ENCODE assay signal across 12 cellular contexts in genomic region chr10:13414855-13415254, GRCh38.
A peak's percentile ranks its signal among the peaks of the same experiment; 100 is the strongest.
DNase-seq lines count a peak whose midpoint lies in the region; ATAC-seq and TF ChIP-seq lines count a peak whose summit lies in the region.
"Had no signal": no experiment of that assay in that cellular context is flagged by ENCODE, and none has a peak within 500 bp of the region (broad histone marks: within the 10 kb centered on the region; RNA-seq: fewer than 3 reads in every experiment).

No MANE protein-coding gene starts in this region.

- no peaks in the 10 kb centered on the region for H3K9me3 Mint-ChIP-seq in activated T-helper 1 cell treated with anti-CD3 and anti-CD28 coated beads, Interleukin-12 subunit alpha, Interleukin-12 subunit beta, Interleukin-2, Interleukin-4 antibody, amounts not matched to agents 30 ng/mL and 10 ng/mL and 1 ng/mL, durations not matched to agents 14 hours and 24 hours and 36 hours

- H3K4me1 Mint-ChIP-seq in activated T-helper 1 cell treated with anti-CD3 and anti-CD28 coated beads, Interleukin-12 subunit alpha, Interleukin-12 subunit beta, Interleukin-2, Interleukin-4 antibody, amounts not matched to agents 30 ng/mL and 10 ng/mL and 1 ng/mL, durations not matched to agents 14 hours and 24 hours and 36 hours (ENCODE audit: low read depth) = no peaks in the 10 kb centered on the region
- H3K4me1 Mint-ChIP-seq: activated CD4-positive, alpha-beta T cell treated with anti-CD3 and anti-CD28 coated beads, Interleukin-2, amount 10 ng/mL, durations not matched to agents 24 days and 14 days had no signal

- intact Hi-C loops in activated T-helper 1 cell treated with anti-CD3 and anti-CD28 coated beads, Interleukin-12 subunit alpha, Interleukin-12 subunit beta, Interleukin-2, Interleukin-4 antibody, amounts not matched to agents 30 ng/mL and 10 ng/mL and 1 ng/mL, durations not matched to agents 14 hours and 24 hours and 36 hours (cut with micrococcal nuclease) = no loop called here

- DNase-seq in GM12864 (ENCODE audit: low read depth) (no peak), RPMI8226 (peak; percentile 18), foreskin keratinocyte (peak in 1 of 2 donors; percentile 12), occipital lobe (lab: John Stamatoyannopoulos, UW) (no peak)
- DNase-seq in activated T-helper 1 cell treated with anti-CD3 and anti-CD28 coated beads, Interleukin-12 subunit alpha, Interleukin-12 subunit beta, Interleukin-2, Interleukin-4 antibody, amounts not matched to agents 30 ng/mL and 10 ng/mL and 1 ng/mL, durations not matched to agents 14 hours and 24 hours and 36 hours (ENCODE audit: low spot score) = no peak
- DNase-seq: activated CD4-positive, alpha-beta T cell treated with anti-CD3 and anti-CD28 coated beads, Interleukin-2, amount 10 ng/mL, durations not matched to agents 24 days and 14 days; NCI-H526 treated with DMSO at 0.1 percent for 48 hours; stimulated activated CD4-positive, alpha-beta T cell treated with anti-CD3 and anti-CD28 coated beads, Interleukin-12 subunit alpha, Interleukin-12 subunit beta, amount 100 ng/mL, for 4 hours; testis had no signal

- ATAC-seq in foreskin keratinocyte = peak; percentile 29
- no peak for ATAC-seq in HG03571 (IDR thresholded peaks at IDR 0.05; ENCODE audit: unreplicated experiment)
- ATAC-seq in GM21367 (IDR thresholded peaks at IDR 0.05; ENCODE audit: unreplicated experiment) = no peak

- no peak overlapping the region for H3K4me3 Mint-ChIP-seq in activated T-helper 1 cell treated with anti-CD3 and anti-CD28 coated beads, Interleukin-12 subunit alpha, Interleukin-12 subunit beta, Interleukin-2, Interleukin-4 antibody, amounts not matched to agents 30 ng/mL and 10 ng/mL and 1 ng/mL, durations not matched to agents 14 hours and 24 hours and 36 hours
- H3K4me3 Mint-ChIP-seq: activated CD4-positive, alpha-beta T cell treated with anti-CD3 and anti-CD28 coated beads, Interleukin-2, amount 10 ng/mL, durations not matched to agents 24 days and 14 days had no signal

- TF ChIP-seq CTCF in 22Rv1 (IDR thresholded peaks at IDR 0.05) = peak; percentile 24; the same call in 1 of the 2 replicates
- peak; percentile 4 for TF ChIP-seq CTCF in GM12864 (IDR thresholded peaks at IDR 0.05; ENCODE audit: low read depth, low read length, missing control alignments)
- peak; percentile 39 for TF ChIP-seq CTCF in foreskin keratinocyte (conservative IDR thresholded peaks at IDR 0.05)

- H3K27ac Mint-ChIP-seq in activated T-helper 1 cell treated with anti-CD3 and anti-CD28 coated beads, Interleukin-12 subunit alpha, Interleukin-12 subunit beta, Interleukin-2, Interleukin-4 antibody, amounts not matched to agents 30 ng/mL and 10 ng/mL and 1 ng/mL, durations not matched to agents 14 hours and 24 hours and 36 hours = no peak overlapping the region
- H3K27ac Mint-ChIP-seq: activated CD4-positive, alpha-beta T cell treated with anti-CD3 and anti-CD28 coated beads, Interleukin-2, amount 10 ng/mL, durations not matched to agents 24 days and 14 days had no signal

- no peaks in the 10 kb centered on the region for H3K27me3 ChIP-seq in foreskin keratinocyte
- H3K27me3 ChIP-seq: testis had no signal

- H3K4me1 ChIP-seq in foreskin keratinocyte = no peaks in the 10 kb centered on the region
- H3K4me1 ChIP-seq: testis had no signal

- peaks cover 2% of the 10 kb centered on the region for H3K27me3 Mint-ChIP-seq in activated T-helper 1 cell treated with anti-CD3 and anti-CD28 coated beads, Interleukin-12 subunit alpha, Interleukin-12 subunit beta, Interleukin-2, Interleukin-4 antibody, amounts not matched to agents 30 ng/mL and 10 ng/mL and 1 ng/mL, durations not matched to agents 14 hours and 24 hours and 36 hours (ENCODE audit: insufficient read depth)

- H3K4me3 ChIP-seq in GM12864 (ENCODE audit: low read depth, low read length) = no peak overlapping the region
- H3K4me3 ChIP-seq: testis had no signal

- H3K36me3 Mint-ChIP-seq in activated T-helper 1 cell treated with anti-CD3 and anti-CD28 coated beads, Interleukin-12 subunit alpha, Interleukin-12 subunit beta, Interleukin-2, Interleukin-4 antibody, amounts not matched to agents 30 ng/mL and 10 ng/mL and 1 ng/mL, durations not matched to agents 14 hours and 24 hours and 36 hours (ENCODE audit: low read depth) = no peaks in the 10 kb centered on the region

- H3K27ac ChIP-seq in 22Rv1 (no peak overlapping the region), foreskin keratinocyte (no peak overlapping the region)
- H3K27ac ChIP-seq: testis had no signal
